In the genomic region with DNA sequence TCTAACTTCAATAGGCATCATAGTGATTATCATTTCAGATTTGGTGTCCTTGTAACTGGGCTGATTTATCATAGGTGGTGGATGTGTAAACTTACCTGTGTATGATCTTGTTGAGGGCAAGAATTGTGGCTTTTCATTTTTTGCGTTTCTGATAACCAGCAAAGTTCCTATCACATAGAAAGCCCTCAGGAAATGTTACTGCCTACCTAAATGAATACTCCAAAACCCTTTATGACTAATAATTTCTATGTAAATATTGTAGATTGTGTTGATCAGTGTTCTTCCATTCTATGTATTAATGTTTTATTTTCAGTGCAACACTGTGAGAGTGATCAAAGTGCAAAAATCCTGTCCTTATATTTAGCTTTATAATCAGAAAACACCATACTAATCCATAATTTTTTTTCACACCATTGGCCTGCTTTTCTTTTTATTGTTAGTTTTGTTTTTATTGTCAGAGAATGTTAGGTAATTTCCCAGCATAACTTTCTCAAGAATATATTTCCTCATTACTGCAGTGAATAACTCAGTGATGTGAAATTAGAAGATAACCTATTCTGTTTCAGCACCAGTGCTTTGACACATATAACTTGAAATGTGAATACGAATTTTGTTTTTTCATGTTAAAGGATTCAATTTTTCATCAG, we compare ENCODE assay signal across 26 cellular contexts.
DNase-seq lines count a peak whose midpoint lies in the region; ATAC-seq and FAIRE-seq lines count a peak whose summit lies in the region.
"Had no signal": no experiment of that assay in that cellular context is flagged by ENCODE, and none has a peak within 500 bp of the region (broad histone marks: within the 10 kb centered on the region; RNA-seq: fewer than 3 reads in every experiment).

No MANE protein-coding gene starts in this region.

- H3K4me3 Mint-ChIP-seq in activated CD4-positive, alpha-beta T cell treated with anti-CD3 and anti-CD28 coated beads for 36 hours: no peak overlapping the region
- H3K4me3 Mint-ChIP-seq: activated CD4-positive, alpha-beta T cell treated with anti-CD3 and anti-CD28 coated beads, Interleukin-2, amount 10 ng/mL, durations not matched to agents 7 days and 5 days; activated naive CD8-positive, alpha-beta T cell treated with anti-CD3 and anti-CD28 coated beads, Interleukin-2, amount 10 ng/mL, durations not matched to agents 7 days and 5 days; central memory CD8-positive, alpha-beta T cell; immature natural killer cell had no signal

- no peak overlapping the region for H3K27ac Mint-ChIP-seq in activated CD4-positive, alpha-beta T cell treated with anti-CD3 and anti-CD28 coated beads for 36 hours
- H3K27ac Mint-ChIP-seq: activated CD4-positive, alpha-beta T cell treated with anti-CD3 and anti-CD28 coated beads, Interleukin-2, amount 10 ng/mL, durations not matched to agents 7 days and 5 days; activated naive CD8-positive, alpha-beta T cell treated with anti-CD3 and anti-CD28 coated beads, Interleukin-2, amount 10 ng/mL, durations not matched to agents 7 days and 5 days; immature natural killer cell had no signal

- H3K9me3 Mint-ChIP-seq in activated CD4-positive, alpha-beta T cell treated with anti-CD3 and anti-CD28 coated beads for 36 hours (ENCODE audit: low read depth): peaks cover 14% of the 10 kb centered on the region
- H3K9me3 Mint-ChIP-seq: activated naive CD8-positive, alpha-beta T cell treated with anti-CD3 and anti-CD28 coated beads, Interleukin-2, amount 10 ng/mL, durations not matched to agents 7 days and 5 days; central memory CD8-positive, alpha-beta T cell had no signal

- H3K36me3 Mint-ChIP-seq in activated CD4-positive, alpha-beta T cell treated with anti-CD3 and anti-CD28 coated beads for 36 hours (ENCODE audit: low read depth): peaks cover 16% of the 10 kb centered on the region

- FAIRE-seq in HTR-8/SVneo (lab: Jason Lieb, UNC): peak; percentile 71
- FAIRE-seq: astrocyte, HepG2 had no signal

- intact Hi-C loops in activated CD4-positive, alpha-beta T cell treated with anti-CD3 and anti-CD28 coated beads for 36 hours (cut with DNase I, micrococcal nuclease): loop anchor here in 1 of 2 experiments (5.0 kb wide), 1 partner anchor 95 kb away; a partner anchor contains a TSS
- intact Hi-C loops in left colon (cut with DNase I, micrococcal nuclease): no loop called here
- intact Hi-C loops in head of caudate nucleus (cut with DNase I): no loop called here

- peak; percentile 39 for ATAC-seq in activated CD4-positive, alpha-beta T cell treated with anti-CD3 and anti-CD28 coated beads for 36 hours
- ATAC-seq in GM18907 (IDR thresholded peaks at IDR 0.05; ENCODE audit: unreplicated experiment): peak; percentile 45
- ATAC-seq in left colon: peak; percentile 39
- ATAC-seq: HCT116, HepG2, left lung, right cardiac atrium had no signal

- POLR2A ChIA-PET in activated CD4-positive, alpha-beta T cell treated with anti-CD3 and anti-CD28 coated beads for 36 hours (lab: Charles Lee): interaction anchor here (0.7 kb wide), 1 partner anchor 94 kb away, joined by 6 read pairs; no protein-coding TSS in a partner anchor

- CTCF ChIA-PET in activated CD4-positive, alpha-beta T cell treated with anti-CD3 and anti-CD28 coated beads for 36 hours (lab: Charles Lee): no interaction called here

- no peaks in the 10 kb centered on the region for H3K27me3 Mint-ChIP-seq in activated CD4-positive, alpha-beta T cell treated with anti-CD3 and anti-CD28 coated beads for 36 hours
- H3K27me3 Mint-ChIP-seq: activated CD4-positive, alpha-beta T cell treated with anti-CD3 and anti-CD28 coated beads, Interleukin-2, amount 10 ng/mL, durations not matched to agents 7 days and 5 days; activated naive CD8-positive, alpha-beta T cell treated with anti-CD3 and anti-CD28 coated beads, Interleukin-2, amount 10 ng/mL, durations not matched to agents 7 days and 5 days; central memory CD8-positive, alpha-beta T cell had no signal

- DNase-seq in activated CD4-positive, alpha-beta T cell treated with anti-CD3 and anti-CD28 coated beads for 36 hours: no peak
- no peak for DNase-seq in activated CD4-positive, alpha-beta T cell treated with anti-CD3 and anti-CD28 coated beads, Interleukin-2, amount 50 U/mL, for 48 hours
- DNase-seq in HTR-8/SVneo (ENCODE audit: insufficient read length, low spot score) (no peak), left colon (no peak), NCI-H146 (lab: John Stamatoyannopoulos, UW) (no peak), NCI-H69 (lab: John Stamatoyannopoulos, UW) (no peak), head of caudate nucleus (no peak)
- DNase-seq: activated CD4-positive, alpha-beta T cell treated with anti-CD3 and anti-CD28 coated beads, Interleukin-2, amount 10 ng/mL, durations not matched to agents 7 days and 5 days; activated naive CD8-positive, alpha-beta T cell treated with anti-CD3 and anti-CD28 coated beads, Interleukin-2, amount 10 ng/mL, durations not matched to agents 7 days and 5 days; hypothalamus; immature natural killer cell; left lung; mesendoderm; NCI-H1694; NCI-H2171 treated with DMSO at 0.1 percent for 48 hours; NCI-H510A treated with DMSO at 0.1 percent for 48 hours; NK-92 treated with Interleukin-12 subunit alpha and Interleukin-12 subunit beta, amount 100 ng/mL, for 24 hours; posterior cingulate gyrus; right cardiac atrium; Right ventricle myocardium superior; spleen had no signal

- H3K4me1 Mint-ChIP-seq in activated CD4-positive, alpha-beta T cell treated with anti-CD3 and anti-CD28 coated beads for 36 hours: peaks cover 22% of the 10 kb centered on the region
- H3K4me1 Mint-ChIP-seq: activated CD4-positive, alpha-beta T cell treated with anti-CD3 and anti-CD28 coated beads, Interleukin-2, amount 10 ng/mL, durations not matched to agents 7 days and 5 days; activated naive CD8-positive, alpha-beta T cell treated with anti-CD3 and anti-CD28 coated beads, Interleukin-2, amount 10 ng/mL, durations not matched to agents 7 days and 5 days; central memory CD8-positive, alpha-beta T cell; immature natural killer cell had no signal
